In genomic region chr4:149493492-149493891, GRCh38 we compare ENCODE assay signal across 21 cellular contexts.
DNase-seq lines count a peak whose midpoint lies in the region; ATAC-seq and TF ChIP-seq lines count a peak whose summit lies in the region.
"Had no signal": no experiment of that assay in that cellular context is flagged by ENCODE, and none has a peak within 500 bp of the region (broad histone marks: within the 10 kb centered on the region; RNA-seq: fewer than 3 reads in every experiment).

No MANE protein-coding gene starts in this region.

- TF ChIP-seq CTCF in nephron (IDR thresholded peaks at IDR 0.05; ENCODE audit: unreplicated experiment in 3 of 3) = no peak

- H3K9ac ChIP-seq in NT2/D1 (ENCODE audit: insufficient read length, low read depth) = no peak overlapping the region
- H3K9ac ChIP-seq: KMS-11 had no signal

- no peaks in the 10 kb centered on the region for H3K27me3 ChIP-seq in NT2/D1 (ENCODE audit: insufficient read depth, insufficient read length)
- H3K27me3 ChIP-seq: tibial artery had no signal

- ATAC-seq in GM19023 (IDR thresholded peaks at IDR 0.05; ENCODE audit: unreplicated experiment) (no peak), GM21515 (IDR thresholded peaks at IDR 0.05; ENCODE audit: unreplicated experiment) (no peak)
- ATAC-seq: activated CD4-positive, alpha-beta T cell treated with anti-CD3 and anti-CD28 coated beads for 36 hours; activated T-cell treated with anti-CD3 and anti-CD28 coated beads, Interleukin-2, amount 50 U/mL, for 4 hours; left cardiac atrium; naive thymus-derived CD8-positive, alpha-beta T cell had no signal

- H3K36me3 ChIP-seq in NT2/D1 (ENCODE audit: insufficient read depth, insufficient read length, low read length) = no peaks in the 10 kb centered on the region
- H3K36me3 ChIP-seq: tibial artery had no signal

- H3K27ac Mint-ChIP-seq in nephron = peak overlapping the region in 2 of 3 experiments; percentile 35 to 89
- H3K27ac Mint-ChIP-seq: activated CD4-positive, alpha-beta T cell treated with anti-CD3 and anti-CD28 coated beads for 36 hours; naive thymus-derived CD8-positive, alpha-beta T cell had no signal

- no peaks in the 10 kb centered on the region for H3K4me1 ChIP-seq in NT2/D1 (ENCODE audit: insufficient read depth, insufficient read length)
- H3K4me1 ChIP-seq: tibial artery had no signal

- H3K9me3 Mint-ChIP-seq in nephron = peaks cover 5% of the 10 kb centered on the region

- H3K27me3 Mint-ChIP-seq in nephron (ENCODE audit: low read depth) = no peaks in the 10 kb centered on the region
- H3K27me3 Mint-ChIP-seq: activated CD4-positive, alpha-beta T cell treated with anti-CD3 and anti-CD28 coated beads for 36 hours; naive thymus-derived CD8-positive, alpha-beta T cell had no signal

- H3K9me3 ChIP-seq in NT2/D1 (ENCODE audit: insufficient read depth, low read length) = no peaks in the 10 kb centered on the region
- H3K9me3 ChIP-seq: tibial artery had no signal

- no peaks in the 10 kb centered on the region for H3K36me3 Mint-ChIP-seq in nephron (ENCODE audit: low read depth)

- no peak overlapping the region for H3K4me3 ChIP-seq in NT2/D1 (ENCODE audit: insufficient read length, low read depth)
- H3K4me3 ChIP-seq: tibial artery had no signal

- H3K4me3 Mint-ChIP-seq in nephron = no peak overlapping the region
- H3K4me3 Mint-ChIP-seq: activated CD4-positive, alpha-beta T cell treated with anti-CD3 and anti-CD28 coated beads for 36 hours; activated T-cell treated with anti-CD3 and anti-CD28 coated beads, Interleukin-2, amount 50 U/mL, for 4 hours; naive thymus-derived CD8-positive, alpha-beta T cell had no signal

- DNase-seq in EL (peak; percentile 4), NT2/D1 (ENCODE audit: low read depth, low spot score) (peak; percentile 16), iris pigment epithelial cell (ENCODE audit: low read depth) (peak; percentile 8), medulla oblongata (ENCODE audit: extremely low spot score) (no peak)
- DNase-seq in activated CD4-positive, alpha-beta T cell treated with anti-CD3 and anti-CD28 coated beads for 4 hours = no peak
- DNase-seq: ACHN; activated CD4-positive, alpha-beta T cell treated with anti-CD3 and anti-CD28 coated beads for 36 hours; activated T-cell treated with anti-CD3 and anti-CD28 coated beads, Interleukin-2, amount 50 U/mL, for 4 hours; left cardiac atrium; MV-4-11; naive thymus-derived CD8-positive, alpha-beta T cell; NCI-H1694; NCI-H524 treated with DMSO at 0.1 percent for 48 hours; NK-92 treated with Interleukin-12 subunit alpha and Interleukin-12 subunit beta, amount 100 ng/mL, for 24 hours; Right ventricle myocardium superior; stimulated activated CD4-positive, alpha-beta T cell treated with anti-CD3 and anti-CD28 coated beads, Interleukin-2, amount 100 ng/mL, for 24 hours; tibial artery had no signal

- no peaks in the 10 kb centered on the region for H3K4me1 Mint-ChIP-seq in nephron
- H3K4me1 Mint-ChIP-seq: activated CD4-positive, alpha-beta T cell treated with anti-CD3 and anti-CD28 coated beads for 36 hours; naive thymus-derived CD8-positive, alpha-beta T cell had no signal

Comparison
In these comparisons a context has a peak if more than half of its experiments do, and no peak if none do; other contexts are left out.
1. DNase-seq: peak in EL (single experiment), NT2/D1 (single experiment) and iris pigment epithelial cell (single experiment); none in medulla oblongata (single experiment) and activated CD4-positive, alpha-beta T cell treated with anti-CD3 and anti-CD28 coated beads for 4 hours (0 of 2).